11 cellular contexts compared by ENCODE assay signal in genomic region chr10:60358282-60358681, GRCh38. TPM values are rescaled to one million over a fixed set of nuclear protein-coding genes. Genes with fewer than 3 reads are reported as not detected.
DNase-seq lines count a peak whose midpoint lies in the region; ATAC-seq, FAIRE-seq and TF ChIP-seq lines count a peak whose summit lies in the region.
"Had no signal": no experiment of that assay in that cellular context is flagged by ENCODE, and none has a peak within 500 bp of the region (broad histone marks: within the 10 kb centered on the region; RNA-seq: fewer than 3 reads in every experiment).

No MANE protein-coding gene starts in this region.

- no peak overlapping the region for H3K4me3 Mint-ChIP-seq in HFFc6

- DNase-seq in GM18507 (ENCODE audit: extremely low spot score, insufficient read length, low read depth): no peak
- DNase-seq in NCI-H69 (lab: John Stamatoyannopoulos, UW): peak; percentile 15
- no peak for DNase-seq in SK-N-DZ (ENCODE audit: low spot score)
- no peak for DNase-seq in lower leg skin (ENCODE audit: low spot score in 2 of 2)
- no peak for DNase-seq in psoas muscle
- no peak for DNase-seq in HFFc6
- DNase-seq: activated naive CD4-positive, alpha-beta T cell treated with anti-CD3 and anti-CD28 coated beads, Interleukin-2, amount 50 U/mL, for 16 hours; spleen; stimulated activated naive CD4-positive, alpha-beta T cell treated with Interleukin-2 at 50 U/mL for 16 hours had no signal

- H3K27me3 ChIP-seq in psoas muscle (ENCODE audit: insufficient read depth in 3 of 3, low read length in 2 of 3): no peaks in the 10 kb centered on the region
- H3K27me3 ChIP-seq: spleen had no signal

- no peaks in the 10 kb centered on the region for H3K36me3 Mint-ChIP-seq in HFFc6 (ENCODE audit: low read depth)

- H3K4me3 ChIP-seq in lower leg skin (ENCODE audit: low read depth, poor library complexity, severe bottlenecking): no peak overlapping the region
- no peak overlapping the region for H3K4me3 ChIP-seq in psoas muscle
- H3K4me3 ChIP-seq: spleen had no signal

- peak; percentile 63 for FAIRE-seq in GM18507 (lab: Jason Lieb, UNC)

- no peaks in the 10 kb centered on the region for H3K9me3 Mint-ChIP-seq in HFFc6

- no peak overlapping the region for H3K27ac ChIP-seq in psoas muscle
- H3K27ac ChIP-seq: spleen had no signal

- intact Hi-C loops in lower leg skin (cut with DNase I; ENCODE audit: low total_unique reads): no loop called here
- intact Hi-C loops in psoas muscle (cut with DNase I): no loop called here

- H3K4me1 ChIP-seq in psoas muscle: no peaks in the 10 kb centered on the region

- peaks cover 3% of the 10 kb centered on the region for H3K27me3 Mint-ChIP-seq in HFFc6 (ENCODE audit: insufficient read depth)

- no peak overlapping the region for H3K27ac Mint-ChIP-seq in HFFc6

- TF ChIP-seq CTCF in lower leg skin (IDR thresholded peaks at IDR 0.05) (no peak), psoas muscle (IDR thresholded peaks at IDR 0.05) (no peak), HFFc6 (IDR thresholded peaks at IDR 0.05) (no peak)

- TF ChIP-seq POLR2A in lower leg skin (IDR thresholded peaks at IDR 0.05): no peak

- no peaks in the 10 kb centered on the region for H3K36me3 ChIP-seq in psoas muscle (ENCODE audit: insufficient read depth in 1 of 2, low read depth in 1 of 2)
- H3K36me3 ChIP-seq: spleen had no signal

- peak; percentile 93 for ATAC-seq in GM19438 (IDR thresholded peaks at IDR 0.05; ENCODE audit: low read depth, unreplicated experiment)
- peak; percentile 97 for ATAC-seq in HG02885 (IDR thresholded peaks at IDR 0.05; ENCODE audit: poor library complexity, unreplicated experiment)
- no peak for ATAC-seq in psoas muscle

- H3K4me1 Mint-ChIP-seq in HFFc6 (ENCODE audit: low read depth): peaks cover 2% of the 10 kb centered on the region; the same call in 1 of the 2 replicates

- no peaks in the 10 kb centered on the region for H3K9me3 ChIP-seq in psoas muscle
- H3K9me3 ChIP-seq: spleen had no signal

RNA-seq across cellular contexts. Expression of gene ANK3, which starts 31.4 kb away (rescaled TPM):
- polyA plus RNA-seq in SK-N-DZ (2014; cell fraction: cytosol; rRNA removed): 11.4 and 21.2 TPM in 2 replicates
- 24.5 and 38.8 TPM in 2 replicates for polyA plus RNA-seq in SK-N-DZ (2014; cell fraction: nucleus; rRNA removed)
- total RNA-seq in lower leg skin (100 to 1,000 TPM in 2 of 4 donors, 10 to 100 TPM in 2; 76.2 to 107 (median 91.5) TPM), psoas muscle (100 to 1,000 TPM in 2 of 4 donors, 10 to 100 TPM in 2; 44.8 to 170 (median 102) TPM)
- 100 to 1,000 TPM in 1 of 3 donors, 10 to 100 TPM in 2; 11.6 to 138 (median 51.6) TPM for polyA plus RNA-seq in psoas muscle
- total RNA-seq in HFFc6 (2021; fragmentation: NEBNext Ultra II Directional; extraction: Animal tissue kit (Norgen Biotek cat#: 25700)): not detected

Comparison
In these comparisons a context has a peak if more than half of its experiments do, and no peak if none do; other contexts are left out.
1. ATAC-seq: peak in GM19438 (single experiment) and HG02885 (single experiment); none in psoas muscle (0 of 4).
2. RNA of gene ANK3, which starts 31.4 kb away (total RNA-seq): 44.8 to 170 TPM in psoas muscle and 76.2 to 107 TPM in lower leg skin; not detected in HFFc6; every median in the first group is over 10 times any median in the second.